Comparison of ENCODE assay signal across 21 cellular contexts in genomic region chr6:149974825-149975224, GRCh38. TPM values are rescaled to one million over a fixed set of nuclear protein-coding genes. Genes with fewer than 3 reads are reported as not detected.
DNase-seq lines count a peak whose midpoint lies in the region; ATAC-seq and TF ChIP-seq lines count a peak whose summit lies in the region.
"Had no signal": no experiment of that assay in that cellular context is flagged by ENCODE, and none has a peak within 500 bp of the region (broad histone marks: within the 10 kb centered on the region; RNA-seq: fewer than 3 reads in every experiment).

No MANE protein-coding gene starts in this region.

- peak; percentile 22 for TF ChIP-seq CTCF in DOHH2 (IDR thresholded peaks at IDR 0.05; ENCODE audit: low read depth, low read length, poor library complexity, severe bottlenecking)
- TF ChIP-seq CTCF in OCI-LY1 (IDR thresholded peaks at IDR 0.05; ENCODE audit: low read length), result peak; percentile 23; the same call in 1 of the 2 replicates
- no peak for TF ChIP-seq CTCF in prostate gland (IDR thresholded peaks at IDR 0.05)

- no peaks in the 10 kb centered on the region for H3K36me3 Mint-ChIP-seq in effector memory CD8-positive, alpha-beta T cell (ENCODE audit: insufficient read depth)
- H3K36me3 Mint-ChIP-seq in T-helper 2 cell treated with Interferon-gamma antibody and Interleukin-4, amounts not matched to agents 5 μg/mL and 100 μg/mL, for 36 hours (ENCODE audit: low read depth), result no peaks in the 10 kb centered on the region
- H3K36me3 Mint-ChIP-seq: CD4-positive, alpha-beta memory T cell; stimulated activated memory B cell treated with anti-CD40 and anti-IgM and Interleukin-4, amounts not matched to agents 10 μg/mL and 1 μg/mL and 100 μg/mL, for 72 hours had no signal

- peak; percentile 46 for ATAC-seq in effector memory CD8-positive, alpha-beta T cell (replicated peaks)
- ATAC-seq: heart left ventricle; HepG2; left lobe of liver; Right ventricle myocardium inferior; stimulated activated memory B cell treated with anti-CD40 and anti-IgM and Interleukin-4, amounts not matched to agents 10 μg/mL and 1 μg/mL and 100 μg/mL, for 72 hours had no signal

- H3K27me3 Mint-ChIP-seq in effector memory CD8-positive, alpha-beta T cell, result peaks cover 72 to 86% of the 10 kb centered on the region in 2 donors
- peaks cover 77% of the 10 kb centered on the region for H3K27me3 Mint-ChIP-seq in T-helper 2 cell treated with Interferon-gamma antibody and Interleukin-4, amounts not matched to agents 5 μg/mL and 100 μg/mL, for 36 hours (ENCODE audit: low read depth)

- H3K36me3 ChIP-seq in DOHH2 (ENCODE audit: control insufficient read depth, low read length) (no peaks in the 10 kb centered on the region), OCI-LY1 (ENCODE audit: insufficient read depth, low read length) (no peaks in the 10 kb centered on the region), prostate gland (no peaks in the 10 kb centered on the region)
- H3K36me3 ChIP-seq: heart left ventricle, MG63, thyroid gland had no signal

- no peak overlapping the region for H3K27ac ChIP-seq in DOHH2 (ENCODE audit: low read depth, low read length)
- no peak overlapping the region for H3K27ac ChIP-seq in OCI-LY1 (ENCODE audit: low read depth, low read length, poor library complexity, severe bottlenecking)
- no peak overlapping the region for H3K27ac ChIP-seq in prostate gland
- H3K27ac ChIP-seq: heart left ventricle, thyroid gland, VCaP had no signal

- H3K9me3 Mint-ChIP-seq in effector memory CD8-positive, alpha-beta T cell, result no peaks in the 10 kb centered on the region
- no peaks in the 10 kb centered on the region for H3K9me3 Mint-ChIP-seq in T-helper 2 cell treated with Interferon-gamma antibody and Interleukin-4, amounts not matched to agents 5 μg/mL and 100 μg/mL, for 36 hours
- H3K9me3 Mint-ChIP-seq: stimulated activated memory B cell treated with anti-CD40 and anti-IgM and Interleukin-4, amounts not matched to agents 10 μg/mL and 1 μg/mL and 100 μg/mL, for 72 hours had no signal

- H2AFZ ChIP-seq in OCI-LY1 (ENCODE audit: low read length), result no peak overlapping the region

- H3K4me1 ChIP-seq in DOHH2 (ENCODE audit: control insufficient read depth, low read length) (no peaks in the 10 kb centered on the region), OCI-LY1 (ENCODE audit: insufficient read depth, low read length, severe bottlenecking) (no peaks in the 10 kb centered on the region), prostate gland (replicated peaks) (no peaks in the 10 kb centered on the region)
- H3K4me1 ChIP-seq: heart left ventricle, thyroid gland had no signal

- H3K4me3 ChIP-seq in DOHH2 (ENCODE audit: low read length), result no peak overlapping the region
- H3K4me3 ChIP-seq in OCI-LY1 (ENCODE audit: low read depth, low read length, poor library complexity, severe bottlenecking), result no peak overlapping the region
- H3K4me3 ChIP-seq in prostate gland, result no peak overlapping the region
- H3K4me3 ChIP-seq: heart left ventricle, MG63, thyroid gland had no signal

- H3K4me2 ChIP-seq in DOHH2 (ENCODE audit: low read length), result no peak overlapping the region
- H3K4me2 ChIP-seq in OCI-LY1 (ENCODE audit: low read length), result no peak overlapping the region

- no peaks in the 10 kb centered on the region for H3K9me2 ChIP-seq in DOHH2 (replicated peaks; ENCODE audit: control insufficient read depth, low read length)
- H3K9me2 ChIP-seq in OCI-LY1 (ENCODE audit: low read depth, low read length), result no peaks in the 10 kb centered on the region

- H3K4me3 Mint-ChIP-seq in effector memory CD8-positive, alpha-beta T cell, result no peak overlapping the region
- no peak overlapping the region for H3K4me3 Mint-ChIP-seq in T-helper 2 cell treated with Interferon-gamma antibody and Interleukin-4, amounts not matched to agents 5 μg/mL and 100 μg/mL, for 36 hours
- H3K4me3 Mint-ChIP-seq: CD4-positive, alpha-beta memory T cell; nephron; stimulated activated memory B cell treated with anti-CD40 and anti-IgM and Interleukin-4, amounts not matched to agents 10 μg/mL and 1 μg/mL and 100 μg/mL, for 72 hours had no signal

- DNase-seq in KBM-7, result peak; percentile 62
- no peak for DNase-seq in effector memory CD8-positive, alpha-beta T cell
- no peak for DNase-seq in T-helper 2 cell treated with Interferon-gamma antibody and Interleukin-4, amounts not matched to agents 5 μg/mL and 100 μg/mL, for 36 hours (ENCODE audit: low spot score)
- DNase-seq in NCI-H2081 treated with DMSO at 0.1 percent for 48 hours (lab: John Stamatoyannopoulos, UW), result no peak
- DNase-seq in prostate gland (ENCODE audit: low spot score), result no peak
- DNase-seq: activated T-cell treated with anti-CD3 and anti-CD28 coated beads, Interleukin-2, amount 50 U/mL, for 1 hour; CD4-positive, alpha-beta memory T cell; heart left ventricle; MG63; NCI-H2029 treated with DMSO at 0.1 percent for 48 hours; NCI-H510A treated with DMSO at 0.1 percent for 48 hours; posterior cingulate gyrus; thyroid gland had no signal

- H3K9ac ChIP-seq in OCI-LY1 (ENCODE audit: low read length), result no peak overlapping the region

- H3K9me3 ChIP-seq in DOHH2 (ENCODE audit: control insufficient read depth, insufficient read depth, low read length) (no peaks in the 10 kb centered on the region), OCI-LY1 (ENCODE audit: low read length) (no peaks in the 10 kb centered on the region), prostate gland (no peaks in the 10 kb centered on the region)
- H3K9me3 ChIP-seq: heart left ventricle, MG63, thyroid gland had no signal

- no peaks in the 10 kb centered on the region for H4K20me1 ChIP-seq in DOHH2 (ENCODE audit: control insufficient read depth, insufficient read depth, low read depth, low read length)
- H4K20me1 ChIP-seq in OCI-LY1 (ENCODE audit: insufficient read depth, low read length), result no peaks in the 10 kb centered on the region

- peaks cover 27% of the 10 kb centered on the region for H3K27me3 ChIP-seq in DOHH2 (ENCODE audit: control insufficient read depth, low read length)
- H3K27me3 ChIP-seq in OCI-LY1 (ENCODE audit: insufficient read depth, low read length), result no peaks in the 10 kb centered on the region
- peaks cover 3% of the 10 kb centered on the region for H3K27me3 ChIP-seq in prostate gland (replicated peaks; ENCODE audit: insufficient read depth)
- H3K27me3 ChIP-seq: MG63, thyroid gland had no signal

- 26% methylated on average over 3 of the region's 3 CpGs for WGBS in prostate gland

- H3K4me1 Mint-ChIP-seq in effector memory CD8-positive, alpha-beta T cell (ENCODE audit: low read depth in 2 of 2), result peaks cover 0 to 3% of the 10 kb centered on the region in 2 donors
- peaks cover 4% of the 10 kb centered on the region for H3K4me1 Mint-ChIP-seq in T-helper 2 cell treated with Interferon-gamma antibody and Interleukin-4, amounts not matched to agents 5 μg/mL and 100 μg/mL, for 36 hours (ENCODE audit: low read depth)
- H3K4me1 Mint-ChIP-seq: CD4-positive, alpha-beta memory T cell; nephron; stimulated activated memory B cell treated with anti-CD40 and anti-IgM and Interleukin-4, amounts not matched to agents 10 μg/mL and 1 μg/mL and 100 μg/mL, for 72 hours had no signal

- H3F3A ChIP-seq in DOHH2 (ENCODE audit: control insufficient read depth, insufficient read depth) (no peaks in the 10 kb centered on the region), OCI-LY1 (ENCODE audit: insufficient read depth, low read length) (no peaks in the 10 kb centered on the region)

- intact Hi-C loops in prostate gland (cut with DNase I), result no loop called here

- H3K27ac Mint-ChIP-seq in effector memory CD8-positive, alpha-beta T cell, result no peak overlapping the region
- H3K27ac Mint-ChIP-seq in T-helper 2 cell treated with Interferon-gamma antibody and Interleukin-4, amounts not matched to agents 5 μg/mL and 100 μg/mL, for 36 hours, result no peak overlapping the region
- H3K27ac Mint-ChIP-seq: nephron; stimulated activated memory B cell treated with anti-CD40 and anti-IgM and Interleukin-4, amounts not matched to agents 10 μg/mL and 1 μg/mL and 100 μg/mL, for 72 hours had no signal

- H3K79me2 ChIP-seq in DOHH2 (ENCODE audit: control insufficient read depth, low read length), result no peaks in the 10 kb centered on the region
- H3K79me2 ChIP-seq in OCI-LY1 (ENCODE audit: insufficient read depth, low read length), result no peaks in the 10 kb centered on the region

- in situ Hi-C loops in KBM-7 (cut with MboI; ENCODE audit: low pct_unique_long_range_greater_than_20kb, low sequenced_read_pairs), result no loop called here

- no peak for TF ChIP-seq POLR2A in prostate gland (IDR thresholded peaks at IDR 0.05)

RNA-seq across cellular contexts. Expression of gene ULBP1, which starts 11.1 kb away (rescaled TPM):
- total RNA-seq in prostate gland, result 1 to 10 TPM in 1 of 2 donors, not detected in 1; 2.8 TPM
- total RNA-seq: CD4-positive, alpha-beta memory T cell had no signal

RNA-seq across cellular contexts. Expression of gene ULBP2, which starts 33.0 kb away (rescaled TPM):
- total RNA-seq in prostate gland, result under 1 TPM; 0.32 to 0.40 TPM
- total RNA-seq: CD4-positive, alpha-beta memory T cell; HepG2 had no signal

RNA-seq across cellular contexts. Expression of gene RAET1L, which starts 50.5 kb away (rescaled TPM):
- total RNA-seq in prostate gland, result not detected
- total RNA-seq: CD4-positive, alpha-beta memory T cell; heart left ventricle; HepG2; left lobe of liver; Right ventricle myocardium inferior; thyroid gland had no signal

RNA-seq across cellular contexts. Expression of gene RAET1G, which starts 51.9 kb away (rescaled TPM):
- 1 to 10 TPM in 1 of 2 donors, not detected in 1; 4.4 TPM for total RNA-seq in prostate gland
- total RNA-seq: CD4-positive, alpha-beta memory T cell; HepG2; left lobe of liver had no signal

Comparison
In these comparisons a context has a peak if more than half of its experiments do, and no peak if none do; other contexts are left out.
1. CTCF ChIP-seq: peak in DOHH2 (single experiment) and OCI-LY1 (single experiment); none in prostate gland (0 of 4).